28 cellular contexts compared by ENCODE assay signal in genomic region chr14:44736326-44736725, GRCh38.
"Had no signal": no experiment of that assay in that cellular context is flagged by ENCODE, and none has a peak within 500 bp of the region (broad histone marks: within the 10 kb centered on the region; RNA-seq: fewer than 3 reads in every experiment).

No MANE protein-coding gene starts in this region.

- H3K4me1 ChIP-seq: adrenal gland, ascending aorta, esophagus muscularis mucosa, foreskin keratinocyte, gastrocnemius medialis, heart left ventricle had no signal

- H3K4me3 ChIP-seq: adrenal gland, ascending aorta, coronary artery, dorsolateral prefrontal cortex, esophagus muscularis mucosa, gastrocnemius medialis, heart left ventricle had no signal

- H3K36me3 ChIP-seq: adrenal gland, ascending aorta, brain microvascular endothelial cell, esophagus muscularis mucosa, gastrocnemius medialis, heart left ventricle, WERI-Rb-1 had no signal

- DNase-seq: activated B cell treated with CpG ODN at 0.5 μM for 24 hours; activated CD4-positive, alpha-beta T cell treated with anti-CD3 and anti-CD28 coated beads for 48 hours; activated CD4-positive, alpha-beta T cell treated with anti-CD3 and anti-CD28 coated beads, Interleukin-2, amount 50 U/mL, for 1 hour; activated CD4-positive, alpha-beta T cell treated with anti-CD3 and anti-CD28 coated beads, Interleukin-2, amount 50 U/mL, for 48 hours; activated CD8-positive, alpha-beta memory T cell treated with anti-CD3 and anti-CD28 coated beads for 24 hours; activated CD8-positive, alpha-beta T cell treated with anti-CD3 and anti-CD28 coated beads for 36 hours; activated effector memory CD4-positive, alpha-beta T cell treated with anti-CD3 and anti-CD28 coated beads, Interleukin-2, amount 50 U/mL, for 16 hours; activated naive CD4-positive, alpha-beta T cell treated with anti-CD3 and anti-CD28 coated beads for 36 hours; activated naive CD8-positive, alpha-beta T cell treated with anti-CD3 and anti-CD28 coated beads for 36 hours; activated naive CD8-positive, alpha-beta T cell treated with anti-CD3 and anti-CD28 coated beads, Interleukin-2, amount 50 U/mL, for 24 hours; activated T-cell treated with anti-CD3 and anti-CD28 coated beads, Interleukin-2, amount 50 U/mL, for 1 hour; activated T-cell treated with anti-CD3 and anti-CD28 coated beads, Interleukin-2, amount 50 U/mL, for 48 hours; adrenal gland; brain microvascular endothelial cell; dorsolateral prefrontal cortex; effector memory CD4-positive, alpha-beta T cell; erythroblast; foreskin keratinocyte; gastrocnemius medialis; glutamatergic neuron; heart left ventricle; T-helper 1 cell; T-helper 17 cell; T1000; WERI-Rb-1 had no signal

- H3K27me3 ChIP-seq: adrenal gland, ascending aorta, brain microvascular endothelial cell, esophagus muscularis mucosa, foreskin keratinocyte, gastrocnemius medialis, heart left ventricle had no signal

- H3K9me3 ChIP-seq: adrenal gland, ascending aorta, esophagus muscularis mucosa, gastrocnemius medialis, heart left ventricle had no signal

- H3K27ac ChIP-seq: adrenal gland, ascending aorta, brain microvascular endothelial cell, coronary artery, dorsolateral prefrontal cortex, esophagus muscularis mucosa, foreskin keratinocyte, gastrocnemius medialis, heart left ventricle, WERI-Rb-1 had no signal
